19 cellular contexts compared by ENCODE assay signal in the genomic region with DNA sequence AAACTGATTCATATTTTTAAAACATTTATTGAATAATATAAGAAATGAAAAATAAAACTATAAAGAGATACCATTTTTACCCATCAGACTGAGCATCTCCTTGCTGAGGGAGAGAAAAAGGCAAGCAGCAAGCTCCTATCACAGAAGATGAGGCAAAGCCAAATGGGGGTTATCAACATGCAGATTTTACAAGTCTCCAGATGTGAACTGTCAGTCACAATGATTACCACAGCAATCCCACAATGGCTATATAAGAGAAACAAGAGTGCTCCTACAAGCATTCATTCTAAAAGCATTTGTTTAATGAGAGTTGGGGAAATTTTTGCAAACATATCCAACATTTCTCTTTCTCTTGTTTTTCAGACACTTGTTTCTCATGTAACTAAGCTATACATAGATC.
"Had no signal": no experiment of that assay in that cellular context is flagged by ENCODE, and none has a peak within 500 bp of the region (broad histone marks: within the 10 kb centered on the region; RNA-seq: fewer than 3 reads in every experiment).

No MANE protein-coding gene starts in this region.

- ATAC-seq: activated CD8-positive, alpha-beta T cell treated with anti-CD3 and anti-CD28 coated beads for 36 hours; activated naive CD8-positive, alpha-beta T cell treated with anti-CD3 and anti-CD28 coated beads, Interleukin-2, amount 50 U/mL, for 24 hours; activated T-helper 17 cell treated with anti-CD3 and anti-CD28 coated beads, Interleukin-2, amount 50 U/mL, for 72 hours; esophagus mucosa; left cardiac atrium; lower lobe of right lung had no signal

- FAIRE-seq: islet of Langerhans had no signal

- H3K36me3 ChIP-seq: lower lobe of right lung, thyroid gland had no signal

- H3K4me1 ChIP-seq: lower lobe of right lung had no signal

- H3K4me3 ChIP-seq: hepatocyte, lower lobe of right lung, thyroid gland had no signal

- H3K27me3 ChIP-seq: hepatocyte, thyroid gland had no signal

- H3K27ac ChIP-seq: hepatocyte, lower lobe of right lung, thyroid gland had no signal

- DNase-seq: activated CD4-positive, alpha-beta T cell treated with anti-CD3 and anti-CD28 coated beads, Interleukin-2, amount 10 ng/mL, durations not matched to agents 24 days and 14 days; activated CD8-positive, alpha-beta T cell treated with anti-CD3 and anti-CD28 coated beads for 36 hours; activated naive CD4-positive, alpha-beta T cell treated with anti-CD3 and anti-CD28 coated beads, Interleukin-2, amount 10 ng/mL, durations not matched to agents 7 days and 5 days; activated naive CD8-positive, alpha-beta T cell treated with anti-CD3 and anti-CD28 coated beads, Interleukin-2, amount 50 U/mL, for 24 hours; activated T-cell treated with anti-CD3 and anti-CD28 coated beads, Interleukin-2, amount 50 U/mL, for 1 hour; aorta; effector CD4-positive, alpha-beta T cell; foreskin fibroblast; left cardiac atrium; lower lobe of right lung; stimulated activated CD4-positive, alpha-beta T cell treated with anti-CD3 and anti-CD28 coated beads, Interleukin-12 subunit alpha, Interleukin-12 subunit beta, amount 100 ng/mL, for 4 hours; stimulated activated CD4-positive, alpha-beta T cell treated with anti-CD3 and anti-CD28 coated beads, Interleukin-1b, Interleukin-23, amount 100 ng/mL, for 48 hours; stimulated activated CD8-positive, alpha-beta memory T cell treated with anti-CD3 and anti-CD28 coated beads, Interleukin-4, amount 100 ng/mL, for 48 hours; stimulated activated naive CD4-positive, alpha-beta T cell; thyroid gland had no signal

- H2AFZ ChIP-seq: hepatocyte had no signal

- H3K4me2 ChIP-seq: hepatocyte had no signal

- H3K9me3 ChIP-seq: lower lobe of right lung, thyroid gland had no signal
